In genomic region chr9:70406446-70406862, GRCh38 we compare ENCODE assay signal across 8 cellular contexts. TPM values are rescaled to one million over a fixed set of nuclear protein-coding genes. Genes with fewer than 3 reads are reported as not detected.
DNase-seq lines count a peak whose midpoint lies in the region; ATAC-seq and TF ChIP-seq lines count a peak whose summit lies in the region.

No MANE protein-coding gene starts in this region.

- peak in 1 of 4 donors; percentile 7 for TF ChIP-seq POLR2A in esophagus squamous epithelium (IDR thresholded peaks at IDR 0.05)

- TF ChIP-seq CTCF in esophagus squamous epithelium (IDR thresholded peaks at IDR 0.05): no peak

- peak overlapping the region; percentile 62 for H3K4me3 ChIP-seq in ACC112 (ENCODE audit: low read depth, low read length)
- H3K4me3 ChIP-seq in esophagus squamous epithelium: peak overlapping the region in 2 of 4 donors; percentile 24 to 28
- no peak overlapping the region for H3K4me3 ChIP-seq in rectal smooth muscle tissue (ENCODE audit: low read length)

- CTCF ChIA-PET in T-cell (lab: Charles Lee): interaction anchor here (0.6 to 1.2 kb wide), 6 partner anchors 16 to 1390 kb away, joined by 3 to 5 read pairs (median 3); no protein-coding TSS in a partner anchor

- peaks cover 72% of the 10 kb centered on the region for H3K4me1 ChIP-seq in ACC112 (ENCODE audit: control insufficient read depth, insufficient read depth, low read length, unreplicated experiment)
- H3K4me1 ChIP-seq in esophagus squamous epithelium: peaks cover 36 to 95% (median 43%) of the 10 kb centered on the region in 3 donors
- peaks cover 47% of the 10 kb centered on the region for H3K4me1 ChIP-seq in rectal smooth muscle tissue (ENCODE audit: control insufficient read depth, insufficient read depth, low read length)

- peaks cover 3% of the 10 kb centered on the region for H3K36me3 Mint-ChIP-seq in T-cell

- peaks cover 94% of the 10 kb centered on the region for H3K79me2 ChIP-seq in ACC112 (ENCODE audit: control insufficient read depth, insufficient read depth, low read length, unreplicated experiment)

- no peaks in the 10 kb centered on the region for H3K9me3 Mint-ChIP-seq in T-cell

- no peaks in the 10 kb centered on the region for H3K27me3 Mint-ChIP-seq in T-cell

- no peaks in the 10 kb centered on the region for H3K27me3 ChIP-seq in ACC112 (ENCODE audit: insufficient read depth, low read length)
- no peaks in the 10 kb centered on the region for H3K27me3 ChIP-seq in esophagus squamous epithelium
- no peaks in the 10 kb centered on the region for H3K27me3 ChIP-seq in rectal smooth muscle tissue (ENCODE audit: control insufficient read depth, insufficient read depth, low read length)

- intact Hi-C loops in esophagus squamous epithelium (cut with DNase I): no loop called here

- POLR2A ChIA-PET in T-cell (lab: Charles Lee): interaction anchor here (0.6 to 0.7 kb wide), 2 partner anchors 14 to 78 kb away, joined by 3 to 4 read pairs; no protein-coding TSS in a partner anchor

- no peak overlapping the region for H2AFZ ChIP-seq in ACC112 (ENCODE audit: low read length, unreplicated experiment)

- H3K27ac ChIP-seq in ACC112 (ENCODE audit: low read depth, low read length) (peak overlapping the region; percentile 96), esophagus squamous epithelium (peak overlapping the region; percentile 50 to 79 (median 68)), rectal smooth muscle tissue (ENCODE audit: low read depth, low read length) (peak overlapping the region; percentile 53)

- H3K4me1 Mint-ChIP-seq in T-cell: peaks cover 85 to 88% (median 88%) of the 10 kb centered on the region in 3 donors

- H3K4me3 Mint-ChIP-seq in T-cell: peak overlapping the region; percentile 65 to 82 (median 76)

- H3K27ac Mint-ChIP-seq in T-cell: peak overlapping the region; percentile 95

- ATAC-seq in GM18861 (IDR thresholded peaks at IDR 0.05; ENCODE audit: unreplicated experiment): peak; percentile 51
- ATAC-seq in HG02981 (IDR thresholded peaks at IDR 0.05; ENCODE audit: unreplicated experiment): peak; percentile 69
- peak in 2 of 4 experiments; percentile 22 to 42 for ATAC-seq in T-cell (replicated peaks in 1 of 4)

- no peak overlapping the region for H3K9ac ChIP-seq in rectal smooth muscle tissue (ENCODE audit: low read length)

- DNase-seq in T-cell: peak in 1 of 34 experiments; percentile 9
- no peak for DNase-seq in esophagus squamous epithelium (lab: John Stamatoyannopoulos, UW)
- DNase-seq in NK-92 treated with Interleukin-12 subunit alpha and Interleukin-12 subunit beta, amount 100 ng/mL, for 24 hours (lab: John Stamatoyannopoulos, UW): no peak
- no peak for DNase-seq in NCI-H446 treated with DMSO at 0.1 percent for 48 hours (lab: John Stamatoyannopoulos, UW)

- H3K9me3 ChIP-seq in esophagus squamous epithelium: no peaks in the 10 kb centered on the region

- WGBS in esophagus squamous epithelium, 2 donors: 54 to 57% methylated on average over 6 of the region's 6 CpGs

- H3K36me3 ChIP-seq in ACC112 (ENCODE audit: insufficient read depth, low read length): peaks cover 14% of the 10 kb centered on the region
- H3K36me3 ChIP-seq in esophagus squamous epithelium: peaks cover 0 to 13% (median 0%) of the 10 kb centered on the region in 3 donors
- no peaks in the 10 kb centered on the region for H3K36me3 ChIP-seq in rectal smooth muscle tissue (ENCODE audit: control insufficient read depth, insufficient read depth, low read length)

RNA-seq across cellular contexts. Expression of gene KLF9, which starts 8.0 kb away (rescaled TPM):
- 10 to 100 TPM; 21.7 to 91.7 (median 23.6) TPM for total RNA-seq in T-cell
- total RNA-seq in esophagus squamous epithelium: 10 to 100 TPM; 13.7 to 71.0 (median 17.3) TPM
